Comparison of ENCODE assay signal across 9 cellular contexts in genomic region chr22:37045958-37046357, GRCh38. TPM values are rescaled to one million over a fixed set of nuclear protein-coding genes. Genes with fewer than 3 reads are reported as not detected.
DNase-seq lines count a peak whose midpoint lies in the region; ATAC-seq, FAIRE-seq and TF ChIP-seq lines count a peak whose summit lies in the region.
"Had no signal": no experiment of that assay in that cellular context is flagged by ENCODE, and none has a peak within 500 bp of the region (broad histone marks: within the 10 kb centered on the region; RNA-seq: fewer than 3 reads in every experiment).

No MANE protein-coding gene starts in this region.

- H3K36me3 Mint-ChIP-seq in natural killer cell = no peaks in the 10 kb centered on the region
- H3K36me3 Mint-ChIP-seq in natural killer cell treated with Interleukin-12 subunit alpha and Interleukin-12 subunit beta and Interleukin-15 and Interleukin-18, amount 100 ng/mL, for 72 hours = no peaks in the 10 kb centered on the region

- H3K27me3 Mint-ChIP-seq in natural killer cell (ENCODE audit: low read depth in 2 of 2) = peaks cover 0 to 5% of the 10 kb centered on the region in 2 donors
- peaks cover 0 to under 1% of the 10 kb centered on the region in 2 donors for H3K27me3 Mint-ChIP-seq in natural killer cell treated with Interleukin-12 subunit alpha and Interleukin-12 subunit beta and Interleukin-15 and Interleukin-18, amount 100 ng/mL, for 72 hours

- no peak overlapping the region for H2AFZ ChIP-seq in PC-3 (ENCODE audit: low read length)

- no peaks in the 10 kb centered on the region for H3K79me2 ChIP-seq in PC-3 (ENCODE audit: low read length)

- no peaks in the 10 kb centered on the region for H3K9me2 ChIP-seq in PC-3 (replicated peaks; ENCODE audit: low read length)

- H3K36me3 ChIP-seq in PC-3 (ENCODE audit: low read depth, low read length) (no peaks in the 10 kb centered on the region), suprapubic skin (no peaks in the 10 kb centered on the region)

- TF ChIP-seq EP300 in suprapubic skin (IDR thresholded peaks at IDR 0.05) = no peak

- no peak overlapping the region for H3K4me2 ChIP-seq in PC-3 (ENCODE audit: low read length)

- H3K27me3 ChIP-seq in PC-3 (ENCODE audit: low read length) (no peaks in the 10 kb centered on the region), suprapubic skin (peaks cover 3% of the 10 kb centered on the region)

- 52% methylated on average over 4 of the region's 4 CpGs for WGBS in suprapubic skin

- H3K9ac ChIP-seq in PC-3 (ENCODE audit: low read length) = no peak overlapping the region

- no peak for FAIRE-seq in urothelium cell line (lab: Jason Lieb, UNC)
- FAIRE-seq: islet of Langerhans had no signal

- H3F3A ChIP-seq in PC-3 (ENCODE audit: low read length, unreplicated experiment) = no peaks in the 10 kb centered on the region

- H3K9me3 ChIP-seq in PC-3 (ENCODE audit: low read length) (no peaks in the 10 kb centered on the region), suprapubic skin (no peaks in the 10 kb centered on the region)

- POLR2A ChIA-PET in PC-3 (lab: Charles Lee; ENCODE audit: unreplicated experiment) = no interaction called here

- no TSS peak for BruUV-seq in PC-3 (replicated peaks; lab: Mats Ljungman, UMichigan)

- H3K4me3 ChIP-seq in PC-3 (ENCODE audit: low read length) (no peak overlapping the region), suprapubic skin (no peak overlapping the region)

- ATAC-seq in natural killer cell (peak in 1 of 3 donors; percentile 26), PC-3 (no peak)
- ATAC-seq in natural killer cell treated with Interleukin-12 subunit alpha and Interleukin-12 subunit beta and Interleukin-15 and Interleukin-18, amount 100 ng/mL, for 72 hours = no peak

- TF ChIP-seq CTCF in natural killer cell (IDR thresholded peaks at IDR 0.05) (peak; percentile 30), PC-3 (conservative IDR thresholded peaks at IDR 0.05; ENCODE audit: low read depth, low read length) (peak; percentile 53), suprapubic skin (IDR thresholded peaks at IDR 0.05) (peak in 1 of 2 donors; percentile 34)

- no peak for TF ChIP-seq POLR2A in suprapubic skin (IDR thresholded peaks at IDR 0.05)

- H3K4me1 Mint-ChIP-seq in natural killer cell = no peaks in the 10 kb centered on the region
- H3K4me1 Mint-ChIP-seq in natural killer cell treated with Interleukin-12 subunit alpha and Interleukin-12 subunit beta and Interleukin-15 and Interleukin-18, amount 100 ng/mL, for 72 hours (ENCODE audit: low read depth in 2 of 2) = peaks cover 0 to 5% of the 10 kb centered on the region in 2 donors

- H3K4me1 ChIP-seq in PC-3 (ENCODE audit: insufficient read depth, low read length) (peaks cover 13% of the 10 kb centered on the region), suprapubic skin (peaks cover 13% of the 10 kb centered on the region)

- H3K4me3 Mint-ChIP-seq in natural killer cell = no peak overlapping the region
- no peak overlapping the region for H3K4me3 Mint-ChIP-seq in natural killer cell treated with Interleukin-12 subunit alpha and Interleukin-12 subunit beta and Interleukin-15 and Interleukin-18, amount 100 ng/mL, for 72 hours

- H3K27ac Mint-ChIP-seq in natural killer cell = no peak overlapping the region
- no peak overlapping the region for H3K27ac Mint-ChIP-seq in natural killer cell treated with Interleukin-12 subunit alpha and Interleukin-12 subunit beta and Interleukin-15 and Interleukin-18, amount 100 ng/mL, for 72 hours

- H3K27ac ChIP-seq in PC-3 (ENCODE audit: low read length) = no peak overlapping the region
- no peak overlapping the region for H3K27ac ChIP-seq in suprapubic skin

- CTCF ChIA-PET in PC-3 (lab: Charles Lee) = no interaction called here

- no peak for DNase-seq in natural killer cell
- no peak for DNase-seq in natural killer cell treated with Interleukin-12 subunit alpha and Interleukin-12 subunit beta and Interleukin-15 and Interleukin-18, amount 100 ng/mL, for 72 hours (ENCODE audit: low spot score)
- DNase-seq in PC-3 = peak; percentile 18
- DNase-seq in fibroblast of peridontal ligament (ENCODE audit: extremely low read depth) = peak; percentile 48
- peak; percentile 43 for DNase-seq in urothelium cell line (ENCODE audit: low spot score)
- no peak for DNase-seq in activated gamma-delta T cell (lab: John Stamatoyannopoulos, UW)
- DNase-seq in GF-D8 (lab: John Stamatoyannopoulos, UW) = no peak
- no peak for DNase-seq in suprapubic skin (ENCODE audit: low spot score in 2 of 2)

- H3K9me3 Mint-ChIP-seq in natural killer cell = no peaks in the 10 kb centered on the region
- no peaks in the 10 kb centered on the region for H3K9me3 Mint-ChIP-seq in natural killer cell treated with Interleukin-12 subunit alpha and Interleukin-12 subunit beta and Interleukin-15 and Interleukin-18, amount 100 ng/mL, for 72 hours

- no peaks in the 10 kb centered on the region for H4K20me1 ChIP-seq in PC-3 (ENCODE audit: low read length)

- intact Hi-C loops in natural killer cell (cut with micrococcal nuclease) = no loop called here
- intact Hi-C loops in PC-3 (cut with micrococcal nuclease) = no loop called here

RNA-seq across cellular contexts. Expression of gene KCTD17, which starts 5.6 kb away (rescaled TPM):
- 10 to 100 TPM; 21.3 to 29.4 (median 22.9) TPM for total RNA-seq in natural killer cell
- 10 to 100 TPM; 30.5 to 43.8 TPM for total RNA-seq in natural killer cell treated with Interleukin-12 subunit alpha and Interleukin-12 subunit beta and Interleukin-15 and Interleukin-18, amount 100 ng/mL, for 72 hours
- total RNA-seq in PC-3 (2014; rRNA removed) = 22.1 and 25.9 TPM in 2 replicates
- total RNA-seq in suprapubic skin = 10 to 100 TPM; 25.0 to 67.0 (median 35.7) TPM

RNA-seq across cellular contexts. Expression of gene MPST, which starts 26.4 kb away (rescaled TPM):
- total RNA-seq in natural killer cell = 10 to 100 TPM; 21.4 to 23.9 (median 22.9) TPM
- 10 to 100 TPM; 27.6 to 51.1 TPM for total RNA-seq in natural killer cell treated with Interleukin-12 subunit alpha and Interleukin-12 subunit beta and Interleukin-15 and Interleukin-18, amount 100 ng/mL, for 72 hours
- total RNA-seq in PC-3 (2014; rRNA removed) = 87.5 and 97.0 TPM in 2 replicates
- 100 to 1,000 TPM in 3 of 4 donors, 10 to 100 TPM in 1; 99.0 to 171 (median 143) TPM for total RNA-seq in suprapubic skin

RNA-seq across cellular contexts. Expression of gene TST, which starts 26.7 kb away (rescaled TPM):
- total RNA-seq in natural killer cell = 1 to 10 TPM; 3.1 to 4.9 (median 4.3) TPM
- 10 to 100 TPM; 12.2 to 17.9 TPM for total RNA-seq in natural killer cell treated with Interleukin-12 subunit alpha and Interleukin-12 subunit beta and Interleukin-15 and Interleukin-18, amount 100 ng/mL, for 72 hours
- 31.7 and 35.9 TPM in 2 replicates for total RNA-seq in PC-3 (2014; rRNA removed)
- total RNA-seq in suprapubic skin = 10 to 100 TPM; 23.2 to 56.3 (median 52.4) TPM

Comparison
In these comparisons a context has a peak if more than half of its experiments do, and no peak if none do; other contexts are left out.
1. DNase-seq: peak in PC-3 (single experiment), fibroblast of peridontal ligament (single experiment) and urothelium cell line (single experiment); none in natural killer cell (single experiment), natural killer cell treated with Interleukin-12 subunit alpha and Interleukin-12 subunit beta and Interleukin-15 and Interleukin-18, amount 100 ng/mL, for 72 hours (single experiment), activated gamma-delta T cell (single experiment), GF-D8 (single experiment) and suprapubic skin (0 of 2).